ENCODE assay signal across 1 cellular context in genomic region chr12:113582521-113583218, GRCh38.
A peak's percentile ranks its signal among the peaks of the same experiment; 100 is the strongest.
TF ChIP-seq lines count a peak whose summit lies in the region.

No MANE protein-coding gene starts in this region.

TF ChIP-seq in K562, 482 proteins besides CTCF, POLR2A, EP300 and RAD21 (continued from another document and continues in another):
- TF ChIP-seq PRMT5 (CRISPR knock-in tag; IDR thresholded peaks at IDR 0.05): no peak
- TF ChIP-seq CBX8 (IDR thresholded peaks at IDR 0.05; ENCODE audit: borderline replicate concordance, extremely low read depth, low read depth, low read length, poor library complexity, severe bottlenecking): no peak
- TF ChIP-seq SAP30 (IDR thresholded peaks at IDR 0.05; ENCODE audit: borderline replicate concordance, insufficient read depth, low read depth, low read length, poor library complexity, severe bottlenecking): no peak
- TF ChIP-seq ZNF347 (CRISPR knock-in tag; IDR thresholded peaks at IDR 0.05; ENCODE audit: low read depth): no peak
- TF ChIP-seq NRF1 (conservative IDR thresholded peaks at IDR 0.05 in 1 of 2, IDR thresholded peaks at IDR 0.05 in 1 of 2): 0 out of 4 replicates have a peak, but pooled peaks of 1 of the 2 experiments have one; percentile 24
- no peak for TF ChIP-seq E2F3 (CRISPR knock-in tag; IDR thresholded peaks at IDR 0.05)
- peak; percentile 90 to 95; a peak in 3 of 4 replicates for TF ChIP-seq KDM1A (IDR thresholded peaks at IDR 0.05)
- TF ChIP-seq, protein P1, sequence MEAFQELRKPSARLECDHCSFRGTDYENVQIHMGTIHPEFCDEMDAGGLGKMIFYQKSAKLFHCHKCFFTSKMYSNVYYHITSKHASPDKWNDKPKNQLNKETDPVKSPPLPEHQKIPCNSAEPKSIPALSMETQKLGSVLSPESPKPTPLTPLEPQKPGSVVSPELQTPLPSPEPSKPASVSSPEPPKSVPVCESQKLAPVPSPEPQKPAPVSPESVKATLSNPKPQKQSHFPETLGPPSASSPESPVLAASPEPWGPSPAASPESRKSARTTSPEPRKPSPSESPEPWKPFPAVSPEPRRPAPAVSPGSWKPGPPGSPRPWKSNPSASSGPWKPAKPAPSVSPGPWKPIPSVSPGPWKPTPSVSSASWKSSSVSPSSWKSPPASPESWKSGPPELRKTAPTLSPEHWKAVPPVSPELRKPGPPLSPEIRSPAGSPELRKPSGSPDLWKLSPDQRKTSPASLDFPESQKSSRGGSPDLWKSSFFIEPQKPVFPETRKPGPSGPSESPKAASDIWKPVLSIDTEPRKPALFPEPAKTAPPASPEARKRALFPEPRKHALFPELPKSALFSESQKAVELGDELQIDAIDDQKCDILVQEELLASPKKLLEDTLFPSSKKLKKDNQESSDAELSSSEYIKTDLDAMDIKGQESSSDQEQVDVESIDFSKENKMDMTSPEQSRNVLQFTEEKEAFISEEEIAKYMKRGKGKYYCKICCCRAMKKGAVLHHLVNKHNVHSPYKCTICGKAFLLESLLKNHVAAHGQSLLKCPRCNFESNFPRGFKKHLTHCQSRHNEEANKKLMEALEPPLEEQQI (IDR thresholded peaks at IDR 0.05): no peak
- 0 out of 2 replicates have a peak, but pooled peaks have one; percentile 5 for TF ChIP-seq MAFF (IDR thresholded peaks at IDR 0.05; ENCODE audit: low read length)
- TF ChIP-seq TAF9B (IDR thresholded peaks at IDR 0.05; ENCODE audit: partially characterized antibody): peak; percentile 89
- peak; percentile 78 for TF ChIP-seq BRD9 (IDR thresholded peaks at IDR 0.05; ENCODE audit: low read depth, partially characterized antibody)
- TF ChIP-seq ELF2 (CRISPR knock-in tag; IDR thresholded peaks at IDR 0.05): 0 out of 2 replicates have a peak, but pooled peaks have one; percentile 10
- TF ChIP-seq RFX7 (CRISPR knock-in tag; IDR thresholded peaks at IDR 0.05): no peak
- TF ChIP-seq, protein P2, sequence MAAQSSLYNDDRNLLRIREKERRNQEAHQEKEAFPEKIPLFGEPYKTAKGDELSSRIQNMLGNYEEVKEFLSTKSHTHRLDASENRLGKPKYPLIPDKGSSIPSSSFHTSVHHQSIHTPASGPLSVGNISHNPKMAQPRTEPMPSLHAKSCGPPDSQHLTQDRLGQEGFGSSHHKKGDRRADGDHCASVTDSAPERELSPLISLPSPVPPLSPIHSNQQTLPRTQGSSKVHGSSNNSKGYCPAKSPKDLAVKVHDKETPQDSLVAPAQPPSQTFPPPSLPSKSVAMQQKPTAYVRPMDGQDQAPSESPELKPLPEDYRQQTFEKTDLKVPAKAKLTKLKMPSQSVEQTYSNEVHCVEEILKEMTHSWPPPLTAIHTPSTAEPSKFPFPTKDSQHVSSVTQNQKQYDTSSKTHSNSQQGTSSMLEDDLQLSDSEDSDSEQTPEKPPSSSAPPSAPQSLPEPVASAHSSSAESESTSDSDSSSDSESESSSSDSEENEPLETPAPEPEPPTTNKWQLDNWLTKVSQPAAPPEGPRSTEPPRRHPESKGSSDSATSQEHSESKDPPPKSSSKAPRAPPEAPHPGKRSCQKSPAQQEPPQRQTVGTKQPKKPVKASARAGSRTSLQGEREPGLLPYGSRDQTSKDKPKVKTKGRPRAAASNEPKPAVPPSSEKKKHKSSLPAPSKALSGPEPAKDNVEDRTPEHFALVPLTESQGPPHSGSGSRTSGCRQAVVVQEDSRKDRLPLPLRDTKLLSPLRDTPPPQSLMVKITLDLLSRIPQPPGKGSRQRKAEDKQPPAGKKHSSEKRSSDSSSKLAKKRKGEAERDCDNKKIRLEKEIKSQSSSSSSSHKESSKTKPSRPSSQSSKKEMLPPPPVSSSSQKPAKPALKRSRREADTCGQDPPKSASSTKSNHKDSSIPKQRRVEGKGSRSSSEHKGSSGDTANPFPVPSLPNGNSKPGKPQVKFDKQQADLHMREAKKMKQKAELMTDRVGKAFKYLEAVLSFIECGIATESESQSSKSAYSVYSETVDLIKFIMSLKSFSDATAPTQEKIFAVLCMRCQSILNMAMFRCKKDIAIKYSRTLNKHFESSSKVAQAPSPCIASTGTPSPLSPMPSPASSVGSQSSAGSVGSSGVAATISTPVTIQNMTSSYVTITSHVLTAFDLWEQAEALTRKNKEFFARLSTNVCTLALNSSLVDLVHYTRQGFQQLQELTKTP (IDR thresholded peaks at IDR 0.05; ENCODE audit: low read depth in 1 of 2, partially characterized antibody in 2 of 2): peak in 1 of 2 experiments; percentile 68
- peak; percentile 100 for TF ChIP-seq JUN (IDR thresholded peaks at IDR 0.05; ENCODE audit: borderline replicate concordance, low read depth, low read length)
- peak; percentile 95; the same call in 1 of the 2 replicates for TF ChIP-seq JUN (CRISPR knock-in tag; IDR thresholded peaks at IDR 0.05; ENCODE audit: borderline replicate concordance)
- TF ChIP-seq ADNP (tag; IDR thresholded peaks at IDR 0.05): peak; percentile 70; the same call in 1 of the 2 replicates
- no peak for TF ChIP-seq PHB (CRISPR knock-in tag; IDR thresholded peaks at IDR 0.05)
- TF ChIP-seq MYC (IDR thresholded peaks at IDR 0.05; ENCODE audit: low read depth, low read length): peak; percentile 48; the same call in 1 of the 2 replicates
- TF ChIP-seq MYC (CRISPR knock-in tag; IDR thresholded peaks at IDR 0.05; ENCODE audit: borderline replicate concordance, low read depth): no peak
- no peak for TF ChIP-seq ZNF57 (CRISPR knock-in tag; IDR thresholded peaks at IDR 0.05)
- no peak for TF ChIP-seq TOE1 (IDR thresholded peaks at IDR 0.05; ENCODE audit: borderline replicate concordance)
- no peak for TF ChIP-seq TOE1 (CRISPR knock-in tag; IDR thresholded peaks at IDR 0.05; ENCODE audit: borderline replicate concordance, low read depth)
- peak; percentile 41; the same call in 1 of the 2 replicates for TF ChIP-seq NBN (IDR thresholded peaks at IDR 0.05; ENCODE audit: low read depth)
- peak; percentile 96 for TF ChIP-seq ATF2 (CRISPR knock-in tag; IDR thresholded peaks at IDR 0.05)
- no peak for TF ChIP-seq POU5F1 (IDR thresholded peaks at IDR 0.05; ENCODE audit: borderline replicate concordance, low read depth, low read length, partially characterized antibody)
- peak; percentile 50 for TF ChIP-seq ZNF766 (CRISPR knock-in tag; conservative IDR thresholded peaks at IDR 0.05)
- TF ChIP-seq, protein P3, sequence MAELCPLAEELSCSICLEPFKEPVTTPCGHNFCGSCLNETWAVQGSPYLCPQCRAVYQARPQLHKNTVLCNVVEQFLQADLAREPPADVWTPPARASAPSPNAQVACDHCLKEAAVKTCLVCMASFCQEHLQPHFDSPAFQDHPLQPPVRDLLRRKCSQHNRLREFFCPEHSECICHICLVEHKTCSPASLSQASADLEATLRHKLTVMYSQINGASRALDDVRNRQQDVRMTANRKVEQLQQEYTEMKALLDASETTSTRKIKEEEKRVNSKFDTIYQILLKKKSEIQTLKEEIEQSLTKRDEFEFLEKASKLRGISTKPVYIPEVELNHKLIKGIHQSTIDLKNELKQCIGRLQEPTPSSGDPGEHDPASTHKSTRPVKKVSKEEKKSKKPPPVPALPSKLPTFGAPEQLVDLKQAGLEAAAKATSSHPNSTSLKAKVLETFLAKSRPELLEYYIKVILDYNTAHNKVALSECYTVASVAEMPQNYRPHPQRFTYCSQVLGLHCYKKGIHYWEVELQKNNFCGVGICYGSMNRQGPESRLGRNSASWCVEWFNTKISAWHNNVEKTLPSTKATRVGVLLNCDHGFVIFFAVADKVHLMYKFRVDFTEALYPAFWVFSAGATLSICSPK (IDR thresholded peaks at IDR 0.05; ENCODE audit: borderline replicate concordance): no peak
- peak; percentile 79 for TF ChIP-seq NR2C1 (IDR thresholded peaks at IDR 0.05)
- peak; percentile 94 for TF ChIP-seq NR2C1 (tag; IDR thresholded peaks at IDR 0.05)
- no peak for TF ChIP-seq TFE3 (CRISPR knock-in tag; IDR thresholded peaks at IDR 0.05)
- TF ChIP-seq LEF1 (IDR thresholded peaks at IDR 0.05): no peak
- peak; percentile 54; the same call in 1 of the 2 replicates for TF ChIP-seq NFATC3 (IDR thresholded peaks at IDR 0.05)
- TF ChIP-seq PTBP1 (IDR thresholded peaks at IDR 0.05; ENCODE audit: low read depth, low read length): peak; percentile 72; the same call in 1 of the 2 replicates
- TF ChIP-seq XRCC5 (IDR thresholded peaks at IDR 0.05; ENCODE audit: low read depth, low read length): 0 out of 2 replicates have a peak, but pooled peaks have one; percentile 8
- peak; percentile 76 to 86; a peak in 2 of 4 replicates for TF ChIP-seq MAZ (CRISPR knock-in tag; conservative IDR thresholded peaks at IDR 0.05 in 1 of 2, IDR thresholded peaks at IDR 0.05 in 1 of 2)
- no peak for TF ChIP-seq KAT7 (CRISPR knock-in tag; IDR thresholded peaks at IDR 0.05; ENCODE audit: borderline replicate concordance)
- peak in 1 of 2 experiments; percentile 39; a peak in 1 of 4 replicates for TF ChIP-seq SRF (CRISPR knock-in tag; IDR thresholded peaks at IDR 0.05)
- TF ChIP-seq, protein P4, sequence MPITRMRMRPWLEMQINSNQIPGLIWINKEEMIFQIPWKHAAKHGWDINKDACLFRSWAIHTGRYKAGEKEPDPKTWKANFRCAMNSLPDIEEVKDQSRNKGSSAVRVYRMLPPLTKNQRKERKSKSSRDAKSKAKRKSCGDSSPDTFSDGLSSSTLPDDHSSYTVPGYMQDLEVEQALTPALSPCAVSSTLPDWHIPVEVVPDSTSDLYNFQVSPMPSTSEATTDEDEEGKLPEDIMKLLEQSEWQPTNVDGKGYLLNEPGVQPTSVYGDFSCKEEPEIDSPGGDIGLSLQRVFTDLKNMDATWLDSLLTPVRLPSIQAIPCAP (CRISPR knock-in tag; IDR thresholded peaks at IDR 0.05; ENCODE audit: borderline replicate concordance): no peak
- TF ChIP-seq ARID1B (IDR thresholded peaks at IDR 0.05): peak; percentile 95
- TF ChIP-seq ZBTB26 (CRISPR knock-in tag; IDR thresholded peaks at IDR 0.05): no peak
- 0 out of 2 replicates have a peak, but pooled peaks have one; percentile 47 for TF ChIP-seq STAT5A (IDR thresholded peaks at IDR 0.05; ENCODE audit: borderline replicate concordance, low read length)
- no peak for TF ChIP-seq SMAD4 (CRISPR knock-in tag; conservative IDR thresholded peaks at IDR 0.05)
- peak; percentile 94 for TF ChIP-seq SMARCC2 (IDR thresholded peaks at IDR 0.05; ENCODE audit: low read depth)
- TF ChIP-seq CHD2 (IDR thresholded peaks at IDR 0.05; ENCODE audit: low read depth, low read length): no peak
- TF ChIP-seq E2F1 (CRISPR knock-in tag; IDR thresholded peaks at IDR 0.05): no peak
- peak; percentile 74; the same call in 1 of the 2 replicates for TF ChIP-seq NR2C2 (CRISPR knock-in tag; IDR thresholded peaks at IDR 0.05)
- peak; percentile 87 for TF ChIP-seq NR2C2 (tag; IDR thresholded peaks at IDR 0.05)
- TF ChIP-seq PHF8 (IDR thresholded peaks at IDR 0.05; ENCODE audit: borderline replicate concordance, low read length): no peak
- TF ChIP-seq CHD1 (IDR thresholded peaks at IDR 0.05; ENCODE audit: low read length): no peak
- TF ChIP-seq NUFIP1 (IDR thresholded peaks at IDR 0.05; ENCODE audit: partially characterized antibody): no peak
- TF ChIP-seq ARNT (IDR thresholded peaks at IDR 0.05): 0 out of 4 replicates have a peak, but pooled peaks of 1 of the 2 experiments have one; percentile 46
- no peak for TF ChIP-seq ESRRB (CRISPR knock-in tag; IDR thresholded peaks at IDR 0.05; ENCODE audit: borderline replicate concordance)
- TF ChIP-seq PHF21A (IDR thresholded peaks at IDR 0.05; ENCODE audit: borderline replicate concordance, low read depth): peak; percentile 90; the same call in 1 of the 2 replicates
- TF ChIP-seq RBBP5 (IDR thresholded peaks at IDR 0.05; ENCODE audit: borderline replicate concordance, insufficient read depth, low read length, poor library complexity, severe bottlenecking): no peak
- TF ChIP-seq, protein P5, sequence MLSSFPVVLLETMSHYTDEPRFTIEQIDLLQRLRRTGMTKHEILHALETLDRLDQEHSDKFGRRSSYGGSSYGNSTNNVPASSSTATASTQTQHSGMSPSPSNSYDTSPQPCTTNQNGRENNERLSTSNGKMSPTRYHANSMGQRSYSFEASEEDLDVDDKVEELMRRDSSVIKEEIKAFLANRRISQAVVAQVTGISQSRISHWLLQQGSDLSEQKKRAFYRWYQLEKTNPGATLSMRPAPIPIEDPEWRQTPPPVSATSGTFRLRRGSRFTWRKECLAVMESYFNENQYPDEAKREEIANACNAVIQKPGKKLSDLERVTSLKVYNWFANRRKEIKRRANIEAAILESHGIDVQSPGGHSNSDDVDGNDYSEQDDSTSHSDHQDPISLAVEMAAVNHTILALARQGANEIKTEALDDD (IDR thresholded peaks at IDR 0.05): peak; percentile 50; the same call in 1 of the 2 replicates
